ENCODE assay signal across 8 cellular contexts in genomic region chr22:44497218-44497903, GRCh38. TPM values are rescaled to one million over a fixed set of nuclear protein-coding genes. Genes with fewer than 3 reads are reported as not detected.
DNase-seq lines count a peak whose midpoint lies in the region; ATAC-seq and TF ChIP-seq lines count a peak whose summit lies in the region.

No MANE protein-coding gene starts in this region.

- H3K27me3 ChIP-seq in lower lobe of right lung (ENCODE audit: low read depth), result no peaks in the 10 kb centered on the region
- H3K27me3 ChIP-seq in tibial nerve, result peaks cover 0 to 5% of the 10 kb centered on the region in 2 donors

- intact Hi-C loops in lower lobe of right lung (cut with DNase I), result no loop called here

- H3K9me3 ChIP-seq in lower lobe of right lung (no peaks in the 10 kb centered on the region), tibial nerve (peaks cover 0 to 22% (median 0%) of the 10 kb centered on the region in 4 donors)

- TF ChIP-seq CTCF in NB4 (IDR thresholded peaks at IDR 0.05; ENCODE audit: low read depth, low read length) (no peak), choroid plexus epithelial cell (conservative IDR thresholded peaks at IDR 0.05; ENCODE audit: low read depth, low read length) (no peak), lower lobe of right lung (IDR thresholded peaks at IDR 0.05) (no peak), tibial nerve (IDR thresholded peaks at IDR 0.05) (no peak)

- ATAC-seq in lower lobe of right lung (peak; percentile 1 to 3), GM19455 (IDR thresholded peaks at IDR 0.05; ENCODE audit: unreplicated experiment) (no peak)
- no peak for ATAC-seq in activated CD4-positive, CD25-positive, alpha-beta regulatory T cell treated with anti-CD3 and anti-CD28 coated beads, Interleukin-2, amount 50 U/mL, for 24 hours

- H3K4me1 ChIP-seq in lower lobe of right lung (peaks cover 7% of the 10 kb centered on the region), tibial nerve (peaks cover 0 to 25% (median 4%) of the 10 kb centered on the region in 4 donors)

- DNase-seq in COLO829 (ENCODE audit: low spot score), result peak; percentile 24
- DNase-seq in NB4 (ENCODE audit: low read depth), result peak; percentile 13
- DNase-seq in choroid plexus epithelial cell (ENCODE audit: low read depth), result peak; percentile 16
- no peak for DNase-seq in lower lobe of right lung
- no peak for DNase-seq in tibial nerve (ENCODE audit: low spot score in 2 of 2)
- no peak for DNase-seq in pons (ENCODE audit: low spot score)

- peak overlapping the region; percentile 36 for H3K4me3 ChIP-seq in NB4 (ENCODE audit: low read depth, low read length)
- H3K4me3 ChIP-seq in choroid plexus epithelial cell (ENCODE audit: low read depth, low read length), result peak overlapping the region; percentile 65
- peak overlapping the region; percentile 70 for H3K4me3 ChIP-seq in lower lobe of right lung
- peak overlapping the region; percentile 62 to 98 (median 78) for H3K4me3 ChIP-seq in tibial nerve

- WGBS in tibial nerve, 2 donors, result 22 to 34% methylated on average over 24 to 49 of the region's 49 CpGs

- H3K27ac ChIP-seq in lower lobe of right lung (peak overlapping the region; percentile 81), tibial nerve (peak overlapping the region; percentile 71 to 91 (median 90))

- TF ChIP-seq EP300 in tibial nerve (IDR thresholded peaks at IDR 0.05), result no peak

- H3K36me3 ChIP-seq in lower lobe of right lung, result no peaks in the 10 kb centered on the region
- peaks cover 0 to 46% (median 0%) of the 10 kb centered on the region in 3 donors for H3K36me3 ChIP-seq in tibial nerve

- TF ChIP-seq POLR2A in NB4 (IDR thresholded peaks at IDR 0.05; ENCODE audit: extremely low read depth, insufficient read length) (no peak), tibial nerve (IDR thresholded peaks at IDR 0.05) (no peak)

RNA-seq across cellular contexts. Expression of gene RTL6, which starts 0.7 kb away (rescaled TPM):
- total RNA-seq in lower lobe of right lung (15.4 TPM), tibial nerve (10 to 100 TPM; 23.4 to 29.8 (median 25.8) TPM)

Comparison
In these comparisons a context has a peak if more than half of its experiments do, and no peak if none do; other contexts are left out.
1. DNase-seq: peak in COLO829 (single experiment), NB4 (single experiment) and choroid plexus epithelial cell (single experiment); none in lower lobe of right lung (single experiment), tibial nerve (0 of 2) and pons (single experiment).
2. ATAC-seq: peak in lower lobe of right lung (2 of 2); none in activated CD4-positive, CD25-positive, alpha-beta regulatory T cell treated with anti-CD3 and anti-CD28 coated beads, Interleukin-2, amount 50 U/mL, for 24 hours (0 of 2) and GM19455 (single experiment).
3. Peak in every context shown above with its lines, with median percentiles within 50 percentile points of each other: H3K4me3 ChIP-seq.